Comparison of ENCODE assay signal across 21 cellular contexts in the genomic region with DNA sequence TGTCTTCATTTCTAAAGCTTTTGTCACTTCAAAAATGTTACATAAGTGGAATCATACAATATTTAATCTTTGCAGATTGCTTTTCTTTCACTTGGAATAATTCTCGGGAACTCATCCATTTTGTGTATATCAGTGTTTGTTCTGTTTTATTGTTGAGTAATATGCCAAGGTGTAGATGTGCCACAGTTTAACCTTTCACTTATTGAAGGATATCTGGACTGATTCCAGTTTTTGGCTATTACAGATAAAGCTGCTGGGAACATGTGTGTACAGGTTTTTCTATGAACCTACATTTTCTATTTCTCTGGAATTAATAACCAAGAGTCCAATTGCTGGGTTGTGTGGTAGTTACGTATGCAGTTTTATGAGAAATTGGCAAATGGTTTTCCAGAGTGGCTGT.
"Had no signal": no experiment of that assay in that cellular context is flagged by ENCODE, and none has a peak within 500 bp of the region (broad histone marks: within the 10 kb centered on the region; RNA-seq: fewer than 3 reads in every experiment).

No MANE protein-coding gene starts in this region.

- H3K4me1 ChIP-seq: uterus had no signal

- DNase-seq: cortex of kidney; dorsolateral prefrontal cortex; effector CD8-positive, alpha-beta T cell; glutamatergic neuron; islet precursor cell; left ventricle myocardium inferior; natural killer cell; posterior cingulate gyrus; sigmoid colon; stimulated activated CD4-positive, alpha-beta T cell treated with anti-CD3 and anti-CD28 coated beads, Interleukin-2, amount 100 ng/mL, for 48 hours; stimulated activated CD8-positive, alpha-beta memory T cell treated with anti-CD3 and anti-CD28 coated beads, Interleukin-4, amount 100 ng/mL, for 48 hours; stimulated activated naive CD8-positive, alpha-beta T cell treated with anti-CD3 and anti-CD28 coated beads, Interleukin-15, Interleukin-2, amounts not matched to agents 100 U/mL and 50 U/mL, for 24 hours; thyroid gland; upper lobe of left lung; uterus had no signal

- ATAC-seq: gastroesophageal sphincter; natural killer cell; stimulated activated effector memory CD8-positive, alpha-beta T cell treated with anti-CD3 and anti-CD28 coated beads, Interleukin-12 subunit alpha, Interleukin-12 subunit beta, amount 100 ng/mL, for 72 hours; stimulated activated naive CD8-positive, alpha-beta T cell treated with anti-CD3 and anti-CD28 coated beads, Interleukin-15, Interleukin-2, amounts not matched to agents 100 U/mL and 50 U/mL, for 24 hours had no signal

- H3K4me3 ChIP-seq: dorsolateral prefrontal cortex, esophagus muscularis mucosa, gastroesophageal sphincter, left ventricle myocardium inferior, sigmoid colon, skin epidermis, suprapubic skin, thyroid gland, upper lobe of left lung, uterus had no signal

- H3K27me3 ChIP-seq: dorsolateral prefrontal cortex, esophagus muscularis mucosa, gastroesophageal sphincter, sigmoid colon, suprapubic skin, thyroid gland, upper lobe of left lung, uterus had no signal

- H3K9me3 ChIP-seq: esophagus muscularis mucosa, gastroesophageal sphincter, left ventricle myocardium inferior, sigmoid colon, suprapubic skin, thyroid gland, upper lobe of left lung, uterus had no signal

- H3K27ac ChIP-seq: epithelial cell of prostate, suprapubic skin, thyroid gland, uterus had no signal

- H3K36me3 ChIP-seq: esophagus muscularis mucosa, gastroesophageal sphincter, left ventricle myocardium inferior, sigmoid colon, suprapubic skin, thyroid gland, upper lobe of left lung, uterus had no signal
